In genomic region chr12:115323223-115323905, GRCh38 we compare ENCODE assay signal across 19 cellular contexts.
DNase-seq lines count a peak whose midpoint lies in the region; ATAC-seq and TF ChIP-seq lines count a peak whose summit lies in the region.
"Had no signal": no experiment of that assay in that cellular context is flagged by ENCODE, and none has a peak within 500 bp of the region (broad histone marks: within the 10 kb centered on the region; RNA-seq: fewer than 3 reads in every experiment).

No MANE protein-coding gene starts in this region.

- intact Hi-C loops in heart right ventricle (cut with DNase I), result no loop called here

- whole genome bisulfite sequencing in heart right ventricle, 2 donors, result 80 to 98% methylated on average over 3 of the region's 3 CpGs

- no peak overlapping the region for H3K27ac ChIP-seq in AG04450 (ENCODE audit: low read depth, low read length)
- no peak overlapping the region for H3K27ac ChIP-seq in heart right ventricle
- H3K27ac ChIP-seq: A549, upper lobe of left lung had no signal

- H3K4me1 ChIP-seq in heart right ventricle, result peaks cover 0 to 31% (median 2%) of the 10 kb centered on the region in 9 donors

- H3K9me3 ChIP-seq in AG04450 (ENCODE audit: control insufficient read depth, insufficient read depth, low read length), result no peaks in the 10 kb centered on the region
- H3K9me3 ChIP-seq in heart right ventricle, result no peaks in the 10 kb centered on the region
- H3K9me3 ChIP-seq: A549, upper lobe of left lung had no signal

- H3K36me3 ChIP-seq in heart right ventricle, result no peaks in the 10 kb centered on the region
- H3K36me3 ChIP-seq: upper lobe of left lung had no signal

- CTCF ChIA-PET in AG04450 (lab: Charles Lee), result no interaction called here
- CTCF ChIA-PET in GM10248 (lab: Yijun Ruan, JAX), result no interaction called here

- H3K36me3 Mint-ChIP-seq in HFFc6 (ENCODE audit: low read depth), result peaks cover 4% of the 10 kb centered on the region; the same call in 1 of the 2 replicates
- H3K36me3 Mint-ChIP-seq: CD8-positive, alpha-beta T cell had no signal

- POLR2A ChIA-PET in AG04450 (lab: Yijun Ruan, JAX) (no interaction called here), GM10248 (lab: Yijun Ruan, JAX) (no interaction called here)

- no peak for ATAC-seq in heart right ventricle
- ATAC-seq in HG02885 (IDR thresholded peaks at IDR 0.05; ENCODE audit: poor library complexity, unreplicated experiment), result no peak
- ATAC-seq: A549; activated naive CD4-positive, alpha-beta T cell treated with anti-CD3 and anti-CD28 coated beads, Interleukin-2, amount 50 U/mL, for 72 hours; CD8-positive, alpha-beta T cell; stimulated activated naive CD8-positive, alpha-beta T cell treated with anti-CD3 and anti-CD28 coated beads, Interleukin-15, Interleukin-2, amounts not matched to agents 100 U/mL and 50 U/mL, for 24 hours had no signal

- H3K4me3 ChIP-seq in AG04450 (ENCODE audit: low read depth, low read length) (no peak overlapping the region), heart right ventricle (no peak overlapping the region)
- H3K4me3 ChIP-seq: A549, upper lobe of left lung had no signal

- TF ChIP-seq CTCF in AG04450 (IDR thresholded peaks at IDR 0.05; ENCODE audit: low read depth, low read length), result no peak
- TF ChIP-seq CTCF in HFFc6 (IDR thresholded peaks at IDR 0.05), result no peak
- no peak for TF ChIP-seq CTCF in GM10248 (IDR thresholded peaks at IDR 0.05; ENCODE audit: control extremely low read depth, extremely low read depth, low read depth, missing control alignments)
- no peak for TF ChIP-seq CTCF in heart right ventricle (IDR thresholded peaks at IDR 0.05)

- DNase-seq in AG04450 (ENCODE audit: low read depth, low spot score) (peak; percentile 32), HFFc6 (peak; percentile 69), amniotic epithelial cell (ENCODE audit: low read depth) (peak; percentile 27), fibroblast of the conjunctiva (ENCODE audit: low read depth) (peak; percentile 36), GM10248 (ENCODE audit: extremely low spot score) (no peak), heart right ventricle (no peak)
- no peak for DNase-seq in activated CD4-positive, CD25-positive, alpha-beta regulatory T cell (lab: John Stamatoyannopoulos, UW)
- DNase-seq: activated CD4-positive, alpha-beta T cell treated with anti-CD3 and anti-CD28 coated beads, Interleukin-2, amount 50 U/mL, for 1 hour; activated T-cell treated with anti-CD3 and anti-CD28 coated beads, Interleukin-2, amount 50 U/mL, for 48 hours; caudate nucleus; CD8-positive, alpha-beta T cell; DMS79 treated with DMSO at 0.1 percent for 48 hours; mesendoderm; NCI-H1694; stimulated activated naive CD8-positive, alpha-beta T cell treated with anti-CD3 and anti-CD28 coated beads, Interleukin-15, Interleukin-2, amounts not matched to agents 100 U/mL and 50 U/mL, for 24 hours; upper lobe of left lung had no signal

- H3K4me1 Mint-ChIP-seq in HFFc6 (ENCODE audit: low read depth), result peaks cover 64% of the 10 kb centered on the region

- H3K9me3 Mint-ChIP-seq in HFFc6, result no peaks in the 10 kb centered on the region

- H3K27me3 Mint-ChIP-seq in HFFc6 (ENCODE audit: insufficient read depth), result no peaks in the 10 kb centered on the region; the same call in 1 of the 2 replicates

- H3K27ac Mint-ChIP-seq in HFFc6, result peak overlapping the region; percentile 86
- H3K27ac Mint-ChIP-seq: activated naive CD4-positive, alpha-beta T cell treated with anti-CD3 and anti-CD28 coated beads, Interleukin-2, amount 50 U/mL, for 72 hours; CD8-positive, alpha-beta T cell had no signal

- H3K4me3 Mint-ChIP-seq in HFFc6, result peak overlapping the region; percentile 28; the same call in 1 of the 2 replicates
- H3K4me3 Mint-ChIP-seq: CD8-positive, alpha-beta T cell had no signal

- H3K27me3 ChIP-seq in AG04450 (ENCODE audit: control insufficient read depth, insufficient read depth, low read length) (no peaks in the 10 kb centered on the region), heart right ventricle (no peaks in the 10 kb centered on the region)
- H3K27me3 ChIP-seq: upper lobe of left lung had no signal

Comparison
In these comparisons a context has a peak if more than half of its experiments do, and no peak if none do; other contexts are left out.
1. DNase-seq: peak in AG04450 (single experiment), HFFc6 (single experiment), amniotic epithelial cell (single experiment) and fibroblast of the conjunctiva (single experiment); none in GM10248 (single experiment), activated CD4-positive, CD25-positive, alpha-beta regulatory T cell (0 of 4) and heart right ventricle (0 of 2).